ENCODE assay signal across 8 cellular contexts in the genomic region with DNA sequence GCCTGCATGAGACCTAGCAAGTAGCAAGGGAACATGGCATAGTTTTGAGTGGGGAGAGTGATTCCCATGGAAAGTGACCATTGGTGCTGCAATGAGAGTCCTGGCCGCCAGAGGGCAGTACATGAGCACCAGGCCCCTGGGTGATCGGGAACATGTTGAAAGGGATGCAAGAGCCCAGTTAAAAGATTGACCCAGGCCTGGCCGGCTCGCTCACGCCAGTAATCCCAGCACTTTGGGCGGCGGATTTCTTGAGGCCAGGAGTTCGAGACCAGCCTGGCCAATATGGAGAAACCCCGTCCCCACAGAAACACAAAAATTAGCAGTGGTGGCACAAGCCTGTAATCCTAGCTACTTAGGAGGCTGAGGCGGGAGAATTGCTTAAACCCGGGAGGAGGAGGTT. TPM values are rescaled to one million over a fixed set of nuclear protein-coding genes. Genes with fewer than 3 reads are reported as not detected.
DNase-seq lines count a peak whose midpoint lies in the region; ATAC-seq and TF ChIP-seq lines count a peak whose summit lies in the region.

No MANE protein-coding gene starts in this region.

- H3K27ac Mint-ChIP-seq in nephron progenitor cell = no peak overlapping the region

- CTCF ChIA-PET in AG04450 (lab: Charles Lee) = interaction anchor here (0.7 to 8.3 kb wide), 27 partner anchors 8 to 634 kb away, joined by 3 to 222 read pairs (median 5); no protein-coding TSS in a partner anchor

- POLR2A ChIA-PET in AG04450 (lab: Yijun Ruan, JAX) = interaction anchor here (1.3 to 2.0 kb wide), 2 partner anchors 22 to 77 kb away, joined by 3 to 6 read pairs; a partner anchor contains a TSS

- peaks cover 4% of the 10 kb centered on the region for H3K27me3 Mint-ChIP-seq in nephron progenitor cell (ENCODE audit: low read depth, poor library complexity)

- TF ChIP-seq CTCF in AG04450 (IDR thresholded peaks at IDR 0.05; ENCODE audit: low read depth, low read length) = peak; percentile 88
- TF ChIP-seq CTCF in nephron progenitor cell (IDR thresholded peaks at IDR 0.05) = peak; percentile 73

- ATAC-seq in GM18519 (IDR thresholded peaks at IDR 0.05; ENCODE audit: low FRiP score, unreplicated experiment) = peak; percentile 66
- ATAC-seq in HG03025 (IDR thresholded peaks at IDR 0.05; ENCODE audit: low FRiP score, unreplicated experiment) = peak; percentile 94

- H3K36me3 ChIP-seq in NT2/D1 (ENCODE audit: insufficient read depth, insufficient read length, low read length) = no peaks in the 10 kb centered on the region

- H3K27me3 ChIP-seq in AG04450 (ENCODE audit: control insufficient read depth, insufficient read depth, low read length) (no peaks in the 10 kb centered on the region), NT2/D1 (ENCODE audit: insufficient read depth, insufficient read length) (no peaks in the 10 kb centered on the region)

- H3K9me3 Mint-ChIP-seq in nephron progenitor cell = no peaks in the 10 kb centered on the region

- no peak overlapping the region for H3K27ac ChIP-seq in AG04450 (ENCODE audit: low read depth, low read length)

- no peak overlapping the region for H3K4me3 ChIP-seq in AG04450 (ENCODE audit: low read depth, low read length)
- no peak overlapping the region for H3K4me3 ChIP-seq in NT2/D1 (ENCODE audit: insufficient read length, low read depth)

- H3K4me1 ChIP-seq in NT2/D1 (ENCODE audit: insufficient read depth, insufficient read length) = no peaks in the 10 kb centered on the region

- DNase-seq in AG04450 (ENCODE audit: low read depth, low spot score) = no peak
- peak; percentile 33 for DNase-seq in NT2/D1 (ENCODE audit: low read depth, low spot score)
- DNase-seq in activated T-cell treated with anti-CD3 and anti-CD28 coated beads for 24 hours (ENCODE audit: low read depth) = peak; percentile 26
- DNase-seq in fibroblast of gingiva (ENCODE audit: low read depth) = peak; percentile 22
- peak; percentile 73 for DNase-seq in nephron progenitor cell
- peak; percentile 70 for DNase-seq in superior temporal gyrus (ENCODE audit: extremely low spot score)

- H3K4me3 Mint-ChIP-seq in nephron progenitor cell = no peak overlapping the region

- H3K4me1 Mint-ChIP-seq in nephron progenitor cell = no peaks in the 10 kb centered on the region

- no peaks in the 10 kb centered on the region for H3K36me3 Mint-ChIP-seq in nephron progenitor cell (ENCODE audit: low read depth)

- H3K9ac ChIP-seq in NT2/D1 (ENCODE audit: insufficient read length, low read depth) = no peak overlapping the region

- H3K9me3 ChIP-seq in AG04450 (ENCODE audit: control insufficient read depth, insufficient read depth, low read length) = no peaks in the 10 kb centered on the region
- H3K9me3 ChIP-seq in NT2/D1 (ENCODE audit: insufficient read depth, low read length) = no peaks in the 10 kb centered on the region

RNA-seq across cellular contexts. Expression of a gene that starts 22.2 kb away (rescaled TPM):
- polyA plus RNA-seq in AG04450 (2011; rRNA removed) = 300 and 374 TPM in 2 replicates
- 134 and 258 TPM in 2 replicates for polyA minus RNA-seq in AG04450 (2011; rRNA and poly(A)+ RNA removed)
